ENCODE assay signal across 8 cellular contexts in genomic region chrX:70998402-70999027, GRCh38.
DNase-seq lines count a peak whose midpoint lies in the region; ATAC-seq, FAIRE-seq and TF ChIP-seq lines count a peak whose summit lies in the region.

No MANE protein-coding gene starts in this region.

- ATAC-seq in GM19351 (IDR thresholded peaks at IDR 0.05; ENCODE audit: unreplicated experiment) (no peak), right cardiac atrium (no peak)

- FAIRE-seq in endothelial cell of umbilical vein (lab: Jason Lieb, UNC), result no peak

- H2AFZ ChIP-seq in endothelial cell of umbilical vein (ENCODE audit: low read depth, low read length) (no peak overlapping the region), trophoblast cell (ENCODE audit: insufficient read depth, low read length, poor library complexity) (no peak overlapping the region)

- H4K12ac ChIP-seq in trophoblast cell (ENCODE audit: low read depth, low read length), result no peak overlapping the region

- POLR2A ChIA-PET in endothelial cell of umbilical vein (lab: Charles Lee), result no interaction called here

- H3K4ac ChIP-seq in trophoblast cell (ENCODE audit: low read depth, low read length), result no peak overlapping the region

- H3K27ac ChIP-seq in endothelial cell of umbilical vein (ENCODE audit: insufficient read depth, low read depth, low read length) (no peak overlapping the region), trophoblast cell (ENCODE audit: low read depth, low read length) (no peak overlapping the region), right cardiac atrium (ENCODE audit: low read length) (no peak overlapping the region)

- TF ChIP-seq POLR2A in endothelial cell of umbilical vein (IDR thresholded peaks at IDR 0.05; ENCODE audit: low read depth, low read length), result no peak

- no peaks in the 10 kb centered on the region for H3K79me2 ChIP-seq in endothelial cell of umbilical vein (ENCODE audit: control insufficient read depth, insufficient read depth, low read length)
- no peaks in the 10 kb centered on the region for H3K79me2 ChIP-seq in trophoblast cell (ENCODE audit: control insufficient read depth, insufficient read depth, low read length, poor library complexity)

- TF ChIP-seq CTCF in endothelial cell of umbilical vein (IDR thresholded peaks at IDR 0.05; ENCODE audit: extremely low read depth in 1 of 2, insufficient read depth in 1 of 2, low read depth in 1 of 2, low read length in 2 of 2) (peak in 1 of 2 donors; percentile 8), GM20000 (IDR thresholded peaks at IDR 0.05; ENCODE audit: extremely low read depth, missing control alignments) (no peak)

- no peaks in the 10 kb centered on the region for H3K27me3 ChIP-seq in NT2/D1 (ENCODE audit: insufficient read depth, insufficient read length)
- H3K27me3 ChIP-seq in endothelial cell of umbilical vein (ENCODE audit: control insufficient read depth in 2 of 2, insufficient read depth in 2 of 2, low read length in 2 of 2), result peaks cover 0 to 2% of the 10 kb centered on the region in 2 experiments
- H3K27me3 ChIP-seq in trophoblast cell (ENCODE audit: insufficient read depth, low read length), result no peaks in the 10 kb centered on the region
- H3K27me3 ChIP-seq in right cardiac atrium (ENCODE audit: control insufficient read depth, insufficient read depth), result no peaks in the 10 kb centered on the region

- H3K4me2 ChIP-seq in endothelial cell of umbilical vein (ENCODE audit: insufficient read depth, low read length) (no peak overlapping the region), trophoblast cell (ENCODE audit: low read length) (no peak overlapping the region)

- no TSS peak for BruUV-seq in endothelial cell of umbilical vein (replicated peaks; lab: Mats Ljungman, UMichigan)

- CTCF ChIA-PET in endothelial cell of umbilical vein (lab: Charles Lee), result no interaction called here

- H3K9me1 ChIP-seq in endothelial cell of umbilical vein (replicated peaks; ENCODE audit: control insufficient read depth, extremely low read depth, insufficient read depth, low read length), result no peaks in the 10 kb centered on the region

- no peak overlapping the region for H3K14ac ChIP-seq in trophoblast cell (ENCODE audit: low read length)

- H3K9ac ChIP-seq in NT2/D1 (ENCODE audit: insufficient read length, low read depth) (no peak overlapping the region), endothelial cell of umbilical vein (replicated peaks; ENCODE audit: extremely low read depth, insufficient read depth, low read length) (no peak overlapping the region), trophoblast cell (ENCODE audit: low read length) (no peak overlapping the region)

- H3K23ac ChIP-seq in trophoblast cell (ENCODE audit: low read length), result no peak overlapping the region

- no peak overlapping the region for H4K91ac ChIP-seq in trophoblast cell (ENCODE audit: low read depth, low read length)

- no peak overlapping the region for H3K4me3 ChIP-seq in NT2/D1 (ENCODE audit: insufficient read length, low read depth)
- H3K4me3 ChIP-seq in endothelial cell of umbilical vein (replicated peaks in 1 of 3; ENCODE audit: insufficient read depth in 1 of 3, low read depth in 1 of 3, low read length in 3 of 3), result no peak overlapping the region
- H3K4me3 ChIP-seq in trophoblast cell (ENCODE audit: low read depth, low read length), result no peak overlapping the region
- no peak overlapping the region for H3K4me3 ChIP-seq in right cardiac atrium (ENCODE audit: low read length)

- intact Hi-C loops in endothelial cell of umbilical vein (cut with micrococcal nuclease) (loop anchor here (1.0 to 10.0 kb wide), 2 partner anchors 116 to 181 kb away; partner anchors contain the start of genes IL2RG and MED12), right cardiac atrium (cut with DNase I) (loop anchor here in 1 of 4 donors (10.0 kb wide), 1 partner anchor 176 kb away; no protein-coding TSS in a partner anchor)

- no peak overlapping the region for H2BK120ac ChIP-seq in trophoblast cell (ENCODE audit: insufficient read depth, low read length, poor library complexity)

- H3K79me1 ChIP-seq in trophoblast cell (ENCODE audit: low read length), result no peaks in the 10 kb centered on the region

- peak; percentile 2 for DNase-seq in activated naive CD4-positive, alpha-beta T cell treated with Interleukin-2 at 50 U/mL for 16 hours
- no peak for DNase-seq in activated naive CD4-positive, alpha-beta T cell (lab: John Stamatoyannopoulos, UW)
- DNase-seq in NT2/D1 (ENCODE audit: low read depth, low spot score) (peak; percentile 46), endothelial cell of umbilical vein (ENCODE audit: low read depth, low spot score) (peak; percentile 9), trophoblast cell (peak; percentile 25 to 76), right cardiac atrium (no peak), GM20000 (ENCODE audit: low spot score) (no peak)

- no peak overlapping the region for H2BK12ac ChIP-seq in trophoblast cell (ENCODE audit: low read length)

- no peak overlapping the region for H2AK5ac ChIP-seq in trophoblast cell (ENCODE audit: low read length)

- H3K18ac ChIP-seq in trophoblast cell (ENCODE audit: low read length), result no peak overlapping the region

- no peak overlapping the region for H2BK5ac ChIP-seq in trophoblast cell (ENCODE audit: low read depth, low read length, poor library complexity)

- H3K36me3 ChIP-seq in NT2/D1 (ENCODE audit: insufficient read depth, insufficient read length, low read length), result no peaks in the 10 kb centered on the region
- no peaks in the 10 kb centered on the region for H3K36me3 ChIP-seq in endothelial cell of umbilical vein (ENCODE audit: control insufficient read depth in 2 of 2, extremely low read depth in 1 of 2, insufficient read depth in 2 of 2, low read length in 2 of 2)
- H3K36me3 ChIP-seq in trophoblast cell (ENCODE audit: control insufficient read depth in 1 of 2, insufficient read depth in 2 of 2, low read length in 2 of 2), result no peaks in the 10 kb centered on the region

- dilution Hi-C loops in endothelial cell of umbilical vein (cut with MboI; ENCODE audit: extremely low pct_ligation_motif_present, low sequenced_read_pairs), result no loop called here

- H3K9me3 ChIP-seq in NT2/D1 (ENCODE audit: insufficient read depth, low read length), result no peaks in the 10 kb centered on the region
- H3K9me3 ChIP-seq in endothelial cell of umbilical vein (replicated peaks; ENCODE audit: control insufficient read depth, insufficient read depth, low read length), result no peaks in the 10 kb centered on the region
- H3K9me3 ChIP-seq in trophoblast cell (ENCODE audit: insufficient read depth, low read depth, low read length), result no peaks in the 10 kb centered on the region
- H3K9me3 ChIP-seq in right cardiac atrium (ENCODE audit: control insufficient read depth, low read length), result no peaks in the 10 kb centered on the region

- H3K4me1 ChIP-seq in NT2/D1 (ENCODE audit: insufficient read depth, insufficient read length), result no peaks in the 10 kb centered on the region
- no peaks in the 10 kb centered on the region for H3K4me1 ChIP-seq in endothelial cell of umbilical vein (ENCODE audit: control insufficient read depth, extremely low read depth, insufficient read depth, low read length)
- H3K4me1 ChIP-seq in trophoblast cell (ENCODE audit: control insufficient read depth in 1 of 2, insufficient read depth in 2 of 2, low read length in 2 of 2), result no peaks in the 10 kb centered on the region
- no peaks in the 10 kb centered on the region for H3K4me1 ChIP-seq in right cardiac atrium (ENCODE audit: control insufficient read depth, insufficient read depth, low read length)

- no CpG with 5 or more reads among the region's 7 CpGs for WGBS in trophoblast cell (ENCODE audit: extremely low coverage, insufficient coverage, insufficient read length)
- 12% methylated on average over 7 of the region's 7 CpGs for WGBS in right cardiac atrium

- H4K8ac ChIP-seq in trophoblast cell (ENCODE audit: low read depth, low read length), result no peak overlapping the region

- H4K20me1 ChIP-seq in endothelial cell of umbilical vein (replicated peaks; ENCODE audit: control insufficient read depth, extremely low read depth, insufficient read depth, low read length), result no peaks in the 10 kb centered on the region

TF ChIP-seq in endothelial cell of umbilical vein, 7 proteins besides CTCF, POLR2A, EP300 and RAD21:
- TF ChIP-seq GATA2 (IDR thresholded peaks at IDR 0.05; ENCODE audit: insufficient read depth, insufficient read length, low read depth, low read length) (no peak), POLR2AphosphoS5 (IDR thresholded peaks at IDR 0.05; ENCODE audit: insufficient read depth, low read depth, low read length) (no peak), FOS (IDR thresholded peaks at IDR 0.05; ENCODE audit: borderline replicate concordance, insufficient read depth, low read length) (no peak), MYC (IDR thresholded peaks at IDR 0.05; ENCODE audit: low read depth, low read length) (no peak), EZH2 (IDR thresholded peaks at IDR 0.05; ENCODE audit: borderline replicate concordance, low read depth, low read length, severe bottlenecking) (no peak)

Comparison
In these comparisons a context has a peak if more than half of its experiments do, and no peak if none do; other contexts are left out.
1. DNase-seq: peak in activated naive CD4-positive, alpha-beta T cell treated with Interleukin-2 at 50 U/mL for 16 hours (single experiment), NT2/D1 (single experiment), endothelial cell of umbilical vein (single experiment) and trophoblast cell (2 of 2); none in activated naive CD4-positive, alpha-beta T cell (0 of 4), right cardiac atrium (0 of 3) and GM20000 (single experiment).